In the genomic region with DNA sequence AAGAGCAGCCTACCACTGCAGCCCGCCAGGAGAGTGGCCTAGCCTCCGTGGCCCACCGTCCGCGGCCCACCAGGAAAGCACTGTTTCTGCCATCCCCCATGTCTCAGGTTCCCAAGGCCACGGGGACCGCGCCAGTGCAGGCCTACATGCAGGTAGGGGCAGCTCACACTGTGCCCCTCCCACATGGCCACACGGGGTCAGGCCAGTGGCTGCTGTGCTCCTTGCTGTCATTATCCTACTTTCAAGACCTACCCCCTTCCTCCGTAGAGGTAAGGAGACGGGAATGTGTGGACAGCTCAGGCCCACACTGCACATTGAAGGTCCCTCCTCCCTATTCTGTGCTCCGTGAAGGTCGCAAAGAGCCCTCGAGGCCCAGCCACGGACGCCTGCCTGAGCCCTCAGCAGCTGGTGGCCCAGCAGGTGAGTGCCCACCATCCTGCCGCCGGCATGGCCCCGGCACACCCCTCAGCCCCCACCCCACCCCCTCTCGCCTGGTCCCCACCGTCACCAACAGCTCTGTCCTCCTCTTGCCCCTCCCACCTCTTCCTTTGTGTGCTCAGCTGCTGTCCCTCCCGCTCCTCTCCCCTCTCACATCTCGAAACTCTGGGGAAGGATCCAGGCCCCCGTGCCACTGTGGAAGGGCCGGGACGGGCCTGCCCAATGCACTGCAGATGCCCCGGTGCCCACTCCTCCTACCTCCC, we compare ENCODE assay signal across 14 cellular contexts. TPM values are rescaled to one million over a fixed set of nuclear protein-coding genes. Genes with fewer than 3 reads are reported as not detected.
DNase-seq lines count a peak whose midpoint lies in the region; ATAC-seq and TF ChIP-seq lines count a peak whose summit lies in the region.
"Had no signal": no experiment of that assay in that cellular context is flagged by ENCODE, and none has a peak within 500 bp of the region (broad histone marks: within the 10 kb centered on the region; RNA-seq: fewer than 3 reads in every experiment).

No MANE protein-coding gene starts in this region.

- H3K4me1 ChIP-seq in SJCRH30 (no peaks in the 10 kb centered on the region), lower lobe of right lung (no peaks in the 10 kb centered on the region), vagina (no peaks in the 10 kb centered on the region), breast epithelium (no peaks in the 10 kb centered on the region)
- H3K4me1 ChIP-seq: parathyroid adenoma had no signal

- H3K36me3 ChIP-seq in SJCRH30 (peaks cover 6% of the 10 kb centered on the region; the same call in 1 of the 2 replicates), lower lobe of right lung (peaks cover 11% of the 10 kb centered on the region), vagina (peaks cover 0 to 16% of the 10 kb centered on the region in 2 donors), breast epithelium (peaks cover 4% of the 10 kb centered on the region)

- H3K4me3 ChIP-seq in SJCRH30 (no peak overlapping the region), lower lobe of right lung (no peak overlapping the region), vagina (no peak overlapping the region), breast epithelium (no peak overlapping the region)

- ATAC-seq in lower lobe of right lung, result peak; percentile 9 to 29

- intact Hi-C loops in lower lobe of right lung (cut with DNase I) (no loop called here), vagina (cut with DNase I) (no loop called here), breast epithelium (cut with DNase I; ENCODE audit: low total_unique reads) (no loop called here)

- H3K9me3 ChIP-seq in SJCRH30 (replicated peaks), result no peaks in the 10 kb centered on the region
- H3K9me3 ChIP-seq in lower lobe of right lung, result no peaks in the 10 kb centered on the region
- no peaks in the 10 kb centered on the region for H3K9me3 ChIP-seq in vagina
- H3K9me3 ChIP-seq in breast epithelium, result no peaks in the 10 kb centered on the region

- H3K27me3 ChIP-seq in SJCRH30 (no peaks in the 10 kb centered on the region), lower lobe of right lung (ENCODE audit: low read depth) (no peaks in the 10 kb centered on the region), vagina (no peaks in the 10 kb centered on the region), breast epithelium (no peaks in the 10 kb centered on the region)

- DNase-seq in ELF-1 (ENCODE audit: low read depth, low spot score) (peak; percentile 79), NCI-H146 treated with DMSO at 0.1 percent for 48 hours (lab: John Stamatoyannopoulos, UW; ENCODE audit: unreplicated experiment) (peak; percentile 54), SJCRH30 (peak; percentile 66 to 71), lower lobe of right lung (no peak), vagina (ENCODE audit: extremely low spot score in 2 of 2) (no peak), breast epithelium (ENCODE audit: low spot score in 2 of 2) (no peak), HuH-7.5 (ENCODE audit: low spot score) (no peak)
- no peak for DNase-seq in central memory CD4-positive, alpha-beta T cell
- DNase-seq: CD4-positive, CD25-positive, alpha-beta regulatory T cell; effector CD4-positive, alpha-beta T cell; mammary epithelial cell; stimulated activated CD4-positive, alpha-beta T cell treated with anti-CD3 and anti-CD28 coated beads, Interleukin-1b, Interleukin-23, amount 100 ng/mL, for 48 hours; stimulated activated naive CD4-positive, alpha-beta T cell had no signal

- TF ChIP-seq POLR2A in vagina (IDR thresholded peaks at IDR 0.05), result no peak
- TF ChIP-seq POLR2A in breast epithelium (IDR thresholded peaks at IDR 0.05), result no peak

- no peak for TF ChIP-seq CTCF in lower lobe of right lung (IDR thresholded peaks at IDR 0.05)
- no peak for TF ChIP-seq CTCF in vagina (IDR thresholded peaks at IDR 0.05)
- TF ChIP-seq CTCF in breast epithelium (IDR thresholded peaks at IDR 0.05), result no peak

- no peak overlapping the region for H3K27ac ChIP-seq in SJCRH30
- H3K27ac ChIP-seq in lower lobe of right lung, result no peak overlapping the region
- no peak overlapping the region for H3K27ac ChIP-seq in vagina
- no peak overlapping the region for H3K27ac ChIP-seq in breast epithelium
- H3K27ac ChIP-seq: parathyroid adenoma had no signal

RNA-seq across cellular contexts. Expression of a gene that starts 10.0 kb away (rescaled TPM):
- total RNA-seq in SJCRH30 (2014; rRNA removed; shearing (Covaris generic)), result 12.0 and 12.5 TPM in 2 replicates
- 11.9 TPM for total RNA-seq in lower lobe of right lung
- 11.3 TPM for total RNA-seq in vagina
- total RNA-seq in breast epithelium, result 10 to 100 TPM; 11.2 to 16.7 (median 16.4) TPM

RNA-seq across cellular contexts. Expression of a gene that starts 10.2 kb away (rescaled TPM):
- total RNA-seq in SJCRH30 (2014; rRNA removed; shearing (Covaris generic)), result 14.3 and 15.4 TPM in 2 replicates
- 15.8 TPM for total RNA-seq in lower lobe of right lung
- total RNA-seq in vagina, result 13.0 TPM
- total RNA-seq in breast epithelium, result 10 to 100 TPM; 10.1 to 14.3 (median 11.1) TPM

Comparison
In these comparisons a context has a peak if more than half of its experiments do, and no peak if none do; other contexts are left out.
1. DNase-seq: peak in ELF-1 (single experiment), NCI-H146 treated with DMSO at 0.1 percent for 48 hours (single experiment) and SJCRH30 (2 of 2); none in lower lobe of right lung (single experiment), central memory CD4-positive, alpha-beta T cell (single experiment), vagina (0 of 2), breast epithelium (0 of 2) and HuH-7.5 (single experiment).